1 cellular context compared by ENCODE assay signal in the genomic region with DNA sequence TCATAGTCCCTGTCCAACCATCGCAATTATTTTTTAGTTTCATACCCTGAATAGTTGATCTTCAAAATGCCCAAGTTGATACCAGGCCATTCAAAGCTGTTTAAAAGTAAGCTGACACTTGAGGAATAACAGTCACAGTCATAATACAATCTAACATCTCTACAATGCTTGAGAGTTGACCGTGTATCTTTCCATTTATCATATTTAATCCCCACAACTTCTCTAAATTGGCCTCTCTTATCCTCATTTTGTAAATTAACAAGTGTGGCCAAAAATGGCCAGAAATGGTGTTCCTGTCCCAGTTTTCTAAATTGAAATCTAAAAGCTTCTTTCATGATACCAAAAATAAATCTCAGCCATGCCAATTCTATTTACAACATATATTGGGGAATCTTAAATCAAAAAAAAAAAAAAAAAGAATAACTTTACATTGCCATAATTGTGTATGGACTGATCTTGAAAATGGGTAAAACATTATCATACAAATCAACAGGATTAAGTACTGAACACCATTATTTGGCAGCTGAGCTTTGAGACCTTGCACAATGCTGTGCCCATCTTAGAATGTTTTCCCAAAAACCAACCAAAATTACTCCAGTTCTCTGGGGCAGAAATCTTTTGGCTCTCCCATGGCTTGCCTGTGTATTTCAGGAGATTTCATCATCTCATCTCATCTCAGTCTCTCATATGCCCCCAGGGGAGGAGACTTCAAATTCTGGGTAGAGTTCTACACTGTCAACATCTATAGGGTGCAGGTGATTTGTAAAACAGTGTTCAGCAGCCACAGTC.
A peak's percentile ranks its signal among the peaks of the same experiment; 100 is the strongest.
TF ChIP-seq lines count a peak whose summit lies in the region.

No MANE protein-coding gene starts in this region.

TF ChIP-seq in K562, 482 proteins besides CTCF, POLR2A, EP300 and RAD21 (continued from another document):
- TF ChIP-seq LEF1 (IDR thresholded peaks at IDR 0.05) (peak; percentile 44; the same call in 1 of the 2 replicates), ZNF79 (CRISPR knock-in tag; IDR thresholded peaks at IDR 0.05; ENCODE audit: low read depth) (peak; percentile 72; the same call in 1 of the 2 replicates), PURB (CRISPR knock-in tag; IDR thresholded peaks at IDR 0.05; ENCODE audit: low read depth) (no peak), ZNF124 (CRISPR knock-in tag; IDR thresholded peaks at IDR 0.05) (no peak)
TF ChIP-seq in K562: peak in this region for 70.
